ENCODE assay signal across 21 cellular contexts in the genomic region with DNA sequence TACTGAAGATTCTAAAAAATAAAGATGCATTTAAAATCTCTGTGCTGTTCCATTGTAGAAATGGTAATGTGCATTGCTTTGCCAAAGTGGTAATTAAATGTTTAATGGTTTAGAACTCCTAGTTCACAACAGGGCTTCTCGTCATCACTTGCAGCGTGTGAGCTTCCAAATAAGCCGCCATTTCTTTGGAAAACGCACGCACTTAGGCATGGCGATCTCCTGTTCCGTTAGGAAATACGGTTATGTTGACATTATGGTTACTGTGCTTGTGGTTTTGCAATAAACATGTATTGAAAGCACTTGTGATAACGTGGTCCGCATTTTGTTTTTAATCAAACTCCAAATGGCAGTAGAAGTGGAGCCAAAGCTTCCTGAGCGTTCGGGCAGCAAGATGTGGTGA.
"Had no signal": no experiment of that assay in that cellular context is flagged by ENCODE, and none has a peak within 500 bp of the region (broad histone marks: within the 10 kb centered on the region; RNA-seq: fewer than 3 reads in every experiment).

No MANE protein-coding gene starts in this region.

- H3K4me3 ChIP-seq: adrenal gland, coronary artery, right atrium auricular region, tibial artery had no signal

- DNase-seq: activated CD4-positive, alpha-beta T cell treated with anti-CD3 and anti-CD28 coated beads for 36 hours; activated CD4-positive, alpha-beta T cell treated with anti-CD3 and anti-CD28 coated beads, Interleukin-2, amount 50 U/mL, for 4 hours; activated CD8-positive, alpha-beta memory T cell treated with anti-CD3 and anti-CD28 coated beads for 24 hours; activated CD8-positive, alpha-beta memory T cell treated with anti-CD3 and anti-CD28 coated beads, Interleukin-2, amount 50 U/mL, for 4 hours; activated T-cell treated with anti-CD3 and anti-CD28 coated beads, Interleukin-2, amount 50 U/mL, for 24 hours; adrenal gland; cerebellar nuclear complex; erythroblast; head of caudate nucleus; hypothalamus; left ventricle myocardium superior; mammary epithelial cell; naive thymus-derived CD8-positive, alpha-beta T cell; stimulated activated CD4-positive, alpha-beta T cell treated with anti-CD3 and anti-CD28 coated beads, Interleukin-12 subunit alpha, Interleukin-12 subunit beta, amount 100 ng/mL, for 4 hours; substantia nigra; T-helper 9 cell; tibial artery had no signal

- ATAC-seq: activated CD4-positive, alpha-beta T cell treated with anti-CD3 and anti-CD28 coated beads for 36 hours; activated T-helper 17 cell treated with anti-CD3 and anti-CD28 coated beads, Interleukin-2, amount 50 U/mL, for 72 hours; left ventricle myocardium superior; naive thymus-derived CD8-positive, alpha-beta T cell; WTC11 had no signal
